Comparison of ENCODE assay signal across 8 cellular contexts in genomic region chr12:92363295-92364146, GRCh38.
DNase-seq lines count a peak whose midpoint lies in the region; ATAC-seq, FAIRE-seq and TF ChIP-seq lines count a peak whose summit lies in the region.

No MANE protein-coding gene starts in this region.

- H3K36me3 ChIP-seq in A673 (ENCODE audit: insufficient read depth, low read length, poor library complexity, severe bottlenecking) (no peaks in the 10 kb centered on the region), SK-N-SH (replicated peaks in 1 of 2; ENCODE audit: control insufficient read depth in 1 of 2, insufficient read depth in 2 of 2, low read length in 1 of 2) (no peaks in the 10 kb centered on the region), K562 (ENCODE audit: control insufficient read depth, insufficient read depth, low read length) (no peaks in the 10 kb centered on the region), lung (ENCODE audit: control insufficient read depth in 2 of 2, insufficient read depth in 2 of 2, low read length in 2 of 2) (no peaks in the 10 kb centered on the region)

- peaks cover 21% of the 10 kb centered on the region for H3K4me1 ChIP-seq in A673 (ENCODE audit: insufficient read depth, low read length, poor library complexity, severe bottlenecking)
- H3K4me1 ChIP-seq in SK-N-SH (ENCODE audit: control insufficient read depth in 1 of 2, insufficient read depth in 2 of 2, low read depth in 1 of 2, low read length in 1 of 2): peaks cover 0 to 19% of the 10 kb centered on the region in 2 experiments; a peak in 2 of 4 replicates
- peaks cover 8 to 28% of the 10 kb centered on the region in 2 experiments for H3K4me1 ChIP-seq in K562 (replicated peaks in 1 of 2; ENCODE audit: control insufficient read depth in 2 of 2, insufficient read depth in 2 of 2, low read length in 2 of 2)
- H3K4me1 ChIP-seq in lung (ENCODE audit: control insufficient read depth in 2 of 2, insufficient read depth in 2 of 2, low read length in 2 of 2): peaks cover 0 to 2% of the 10 kb centered on the region in 2 donors

- H3K27me3 Mint-ChIP-seq in stimulated activated naive B cell treated with anti-CD40 and anti-IgM and Interleukin-4, amounts not matched to agents 10 μg/mL and 1 μg/mL and 100 μg/mL, for 72 hours: no peaks in the 10 kb centered on the region

- H3K4me3 ChIP-seq in A673 (ENCODE audit: low read depth, low read length, poor library complexity, severe bottlenecking) (no peak overlapping the region), SK-N-SH (ENCODE audit: low read depth in 2 of 2, low read length in 1 of 2) (peak overlapping the region in 1 of 2 experiments; percentile 21; a peak in 1 of 4 replicates), K562 (0 out of 2 replicates have a peak overlapping the region, but pooled peaks have one; percentile 0), lung (no peak overlapping the region)

- WGBS in SK-N-SH (ENCODE audit: low lambda C conversion rate): 50% methylated on average over 11 of the region's 11 CpGs
- 8% methylated on average over 9 of the region's 11 CpGs for WGBS in K562 (ENCODE audit: insufficient coverage, low coverage, missing lambda C conversion rate)
- 15 to 32% methylated on average over 11 of the region's 11 CpGs for WGBS in lung, 2 donors

- H3K4me1 Mint-ChIP-seq in stimulated activated naive B cell treated with anti-CD40 and anti-IgM and Interleukin-4, amounts not matched to agents 10 μg/mL and 1 μg/mL and 100 μg/mL, for 72 hours: peaks cover 30 to 59% of the 10 kb centered on the region in 2 donors

- H3K4me2 ChIP-seq in SK-N-SH: peak overlapping the region; percentile 60
- H3K4me2 ChIP-seq in K562 (ENCODE audit: insufficient read depth, low read length): peak overlapping the region; percentile 64

- H3K27ac ChIP-seq in A673 (ENCODE audit: low read depth, low read length, poor library complexity, severe bottlenecking) (peak overlapping the region; percentile 52), SK-N-SH (ENCODE audit: low read depth in 2 of 2, low read length in 1 of 2) (peak overlapping the region in 1 of 2 experiments; percentile 95; a peak in 2 of 4 replicates), K562 (ENCODE audit: extremely low read depth, low read depth, low read length) (peak overlapping the region; percentile 18; the same call in 1 of the 3 replicates), lung (ENCODE audit: low read depth in 1 of 2, low read length in 1 of 2) (peak overlapping the region in 1 of 2 donors; percentile 65)

- in situ Hi-C loops in K562 (cut with MboI): no loop called here

- H3K4me3 Mint-ChIP-seq in stimulated activated naive B cell treated with anti-CD40 and anti-IgM and Interleukin-4, amounts not matched to agents 10 μg/mL and 1 μg/mL and 100 μg/mL, for 72 hours: peak overlapping the region; percentile 83 to 87

- H3K79me2 ChIP-seq in SK-N-SH (ENCODE audit: insufficient read depth) (no peaks in the 10 kb centered on the region), K562 (ENCODE audit: control insufficient read depth, insufficient read depth, low read length) (no peaks in the 10 kb centered on the region)

- H3K9me2 ChIP-seq in SK-N-SH: no peaks in the 10 kb centered on the region

- BruUV-seq in A673 (replicated peaks; lab: Mats Ljungman, UMichigan) (no TSS peak), K562 (replicated peaks; lab: Mats Ljungman, UMichigan) (no TSS peak)

- DNase-seq in A673 (ENCODE audit: low spot score): peak; percentile 78
- DNase-seq in SK-N-SH: peak; percentile 29
- peak in 2 of 4 experiments; percentile 25 to 62 for DNase-seq in K562 (ENCODE audit: extremely low read depth in 1 of 4, low spot score in 3 of 4)
- no peak for DNase-seq in lung (ENCODE audit: low spot score)
- peak; percentile 67 for DNase-seq in stimulated activated naive B cell treated with anti-CD40 and anti-IgM and Interleukin-4, amounts not matched to agents 10 μg/mL and 1 μg/mL and 100 μg/mL, for 72 hours
- DNase-seq in dermis blood vessel endothelial cell: no peak

- ATAC-seq in GM18868 (IDR thresholded peaks at IDR 0.05; ENCODE audit: unreplicated experiment) (peak; percentile 73), HG03064 (IDR thresholded peaks at IDR 0.05; ENCODE audit: low read depth, unreplicated experiment) (peak; percentile 60), K562 (peak; percentile 80), lung (ENCODE audit: insufficient read depth, low FRiP score) (peak; percentile 66)
- peak; percentile 81 to 86 for ATAC-seq in stimulated activated naive B cell treated with anti-CD40 and anti-IgM and Interleukin-4, amounts not matched to agents 10 μg/mL and 1 μg/mL and 100 μg/mL, for 72 hours (replicated peaks)

- TF ChIP-seq EP300 in SK-N-SH (IDR thresholded peaks at IDR 0.05; ENCODE audit: borderline replicate concordance in 1 of 2, low read depth in 1 of 2, low read length in 1 of 2) (no peak), K562 (IDR thresholded peaks at IDR 0.05; ENCODE audit: low read length) (peak; percentile 63; the same call in 1 of the 2 replicates)

- H3K36me3 Mint-ChIP-seq in stimulated activated naive B cell treated with anti-CD40 and anti-IgM and Interleukin-4, amounts not matched to agents 10 μg/mL and 1 μg/mL and 100 μg/mL, for 72 hours: peaks cover 4 to 20% of the 10 kb centered on the region in 2 donors

- TF ChIP-seq POLR2A in K562 (conservative IDR thresholded peaks at IDR 0.05): no peak

- POLR2A ChIA-PET in A673 (lab: Charles Lee; ENCODE audit: low non-redundant PET): interaction anchor here (0.6 kb wide), 1 partner anchor 140 kb away, joined by 3 read pairs; no protein-coding TSS in a partner anchor
- POLR2A ChIA-PET in SK-N-SH (lab: Yijun Ruan, JAX): interaction anchor here (3.6 kb wide), 1 partner anchor 219 kb away, joined by 19 read pairs; the partner anchor contains the start of gene BTG1
- POLR2A ChIA-PET in K562 (lab: Yijun Ruan, JAX): interaction anchor here (0.5 to 2.2 kb wide), 6 partner anchors 14 to 449 kb away, joined by 3 to 6 read pairs (median 4); partner anchors contain the start of gene BTG1

- TF ChIP-seq CTCF in A673 (conservative IDR thresholded peaks at IDR 0.05; ENCODE audit: low read depth, low read length): no peak
- TF ChIP-seq CTCF in SK-N-SH (IDR thresholded peaks at IDR 0.05): no peak
- no peak for TF ChIP-seq CTCF in K562 (IDR thresholded peaks at IDR 0.05 in 2 of 3, conservative IDR thresholded peaks at IDR 0.05 in 1 of 3; ENCODE audit: insufficient read depth in 2 of 3, low read depth in 1 of 3, low read length in 3 of 3)
- no peak for TF ChIP-seq CTCF in lung (IDR thresholded peaks at IDR 0.05; ENCODE audit: control extremely low read depth, extremely low read depth)

- H3K9me1 ChIP-seq in K562 (ENCODE audit: control insufficient read depth, insufficient read depth, low read length): no peaks in the 10 kb centered on the region

- intact Hi-C loops in A673 (cut with micrococcal nuclease; ENCODE audit: unreplicated experiment) (no loop called here), K562 (cut with micrococcal nuclease) (no loop called here)

- H3K27me3 ChIP-seq in A673 (replicated peaks; ENCODE audit: insufficient read depth, low read depth, low read length, poor library complexity): no peaks in the 10 kb centered on the region
- no peaks in the 10 kb centered on the region for H3K27me3 ChIP-seq in SK-N-SH (ENCODE audit: insufficient read depth)
- no peaks in the 10 kb centered on the region for H3K27me3 ChIP-seq in K562 (ENCODE audit: control insufficient read depth in 2 of 2, insufficient read depth in 2 of 2, low read length in 2 of 2)
- H3K27me3 ChIP-seq in lung (ENCODE audit: control insufficient read depth, insufficient read depth): no peaks in the 10 kb centered on the region

- H3K9me3 Mint-ChIP-seq in stimulated activated naive B cell treated with anti-CD40 and anti-IgM and Interleukin-4, amounts not matched to agents 10 μg/mL and 1 μg/mL and 100 μg/mL, for 72 hours: peaks cover 6 to 11% of the 10 kb centered on the region in 2 donors

- no peaks in the 10 kb centered on the region for H4K20me1 ChIP-seq in SK-N-SH (ENCODE audit: insufficient read depth)
- H4K20me1 ChIP-seq in K562 (replicated peaks; ENCODE audit: control insufficient read depth, insufficient read depth, low read length): no peaks in the 10 kb centered on the region

- H3K9me3 ChIP-seq in A673 (ENCODE audit: low read depth, low read length, poor library complexity, severe bottlenecking): no peaks in the 10 kb centered on the region
- no peaks in the 10 kb centered on the region for H3K9me3 ChIP-seq in SK-N-SH
- 0 out of 2 replicates have a peak, but pooled peaks cover 8% of the 10 kb centered on the region for H3K9me3 ChIP-seq in K562 (replicated peaks; ENCODE audit: control insufficient read depth, insufficient read depth, low read depth, low read length)
- no peaks in the 10 kb centered on the region for H3K9me3 ChIP-seq in lung (ENCODE audit: control insufficient read depth in 2 of 2, insufficient read depth in 1 of 2, low read length in 1 of 2)

- H2AFZ ChIP-seq in SK-N-SH (ENCODE audit: low read depth) (peak overlapping the region; percentile 86), K562 (ENCODE audit: low read depth, low read length) (peak overlapping the region; percentile 77)

- H3K9ac ChIP-seq in SK-N-SH (no peak overlapping the region), K562 (ENCODE audit: insufficient read depth in 1 of 2, low read depth in 2 of 2, low read length in 2 of 2) (peak overlapping the region in 1 of 2 experiments; percentile 1; a peak in 2 of 4 replicates)

- peak overlapping the region; percentile 94 for H3K27ac Mint-ChIP-seq in stimulated activated naive B cell treated with anti-CD40 and anti-IgM and Interleukin-4, amounts not matched to agents 10 μg/mL and 1 μg/mL and 100 μg/mL, for 72 hours

- TF ChIP-seq RAD21 in SK-N-SH (IDR thresholded peaks at IDR 0.05; ENCODE audit: low read length): 0 out of 2 replicates have a peak, but pooled peaks have one; percentile 1
- TF ChIP-seq RAD21 in K562 (CRISPR knock-in tag; conservative IDR thresholded peaks at IDR 0.05 in 1 of 2, IDR thresholded peaks at IDR 0.05 in 1 of 2): no peak

- no peaks in the 10 kb centered on the region for H3F3A ChIP-seq in SK-N-SH (replicated peaks; ENCODE audit: insufficient read depth)

- CTCF ChIA-PET in A673 (lab: Charles Lee) (interaction anchor here (0.6 kb wide), 1 partner anchor 40 kb away, joined by 5 read pairs; no protein-coding TSS in a partner anchor), SK-N-SH (lab: Yijun Ruan, JAX) (interaction anchor here (1.8 to 1.9 kb wide), 2 partner anchors 45 to 219 kb away, joined by 4 to 7 read pairs; no protein-coding TSS in a partner anchor), K562 (lab: Yijun Ruan, JAX; ENCODE audit: low intra/inter-chr PET ratio) (no interaction called here)

- FAIRE-seq in K562 (lab: Jason Lieb, UNC): peak; percentile 86

TF ChIP-seq in SK-N-SH, 30 proteins besides CTCF, POLR2A, EP300 and RAD21 (continues in another document):
- no peak for TF ChIP-seq TCF12 (IDR thresholded peaks at IDR 0.05)
- peak; percentile 59; the same call in 1 of the 2 replicates for TF ChIP-seq GATA2 (CRISPR knock-in tag; IDR thresholded peaks at IDR 0.05)
- no peak for TF ChIP-seq TAF1 (IDR thresholded peaks at IDR 0.05; ENCODE audit: borderline replicate concordance, low read depth, low read length)

TF ChIP-seq in K562, 482 proteins besides CTCF, POLR2A, EP300 and RAD21 (continues in another document):
- TF ChIP-seq BDP1 (IDR thresholded peaks at IDR 0.05; ENCODE audit: insufficient read depth, insufficient read length) (no peak), ZC3H4 (CRISPR knock-in tag; IDR thresholded peaks at IDR 0.05; ENCODE audit: borderline replicate concordance) (no peak), RFX5 (IDR thresholded peaks at IDR 0.05; ENCODE audit: low read depth, low read length) (no peak)

Comparison
In these comparisons a context has a peak if more than half of its experiments do, and no peak if none do; other contexts are left out.
1. DNase-seq: peak in A673 (single experiment), SK-N-SH (single experiment) and stimulated activated naive B cell treated with anti-CD40 and anti-IgM and Interleukin-4, amounts not matched to agents 10 μg/mL and 1 μg/mL and 100 μg/mL, for 72 hours (single experiment); none in lung (single experiment) and dermis blood vessel endothelial cell (single experiment).
2. Peak in every context shown above with its lines, with median percentiles within 50 percentile points of each other: ATAC-seq.